15 cellular contexts compared by ENCODE assay signal in genomic region chr10:22544325-22545068, GRCh38.
DNase-seq lines count a peak whose midpoint lies in the region; ATAC-seq and TF ChIP-seq lines count a peak whose summit lies in the region.
"Had no signal": no experiment of that assay in that cellular context is flagged by ENCODE, and none has a peak within 500 bp of the region (broad histone marks: within the 10 kb centered on the region; RNA-seq: fewer than 3 reads in every experiment).

No MANE protein-coding gene starts in this region.

- CTCF ChIA-PET in activated CD8-positive, alpha-beta T cell treated with anti-CD3 and anti-CD28 coated beads, Interleukin-2, amount 10 ng/mL, durations not matched to agents 7 days and 5 days (lab: Charles Lee), result no interaction called here

- no peak overlapping the region for H3K4me3 Mint-ChIP-seq in activated CD8-positive, alpha-beta T cell treated with anti-CD3 and anti-CD28 coated beads, Interleukin-2, amount 10 ng/mL, durations not matched to agents 7 days and 5 days
- peak overlapping the region in 7 of 10 donors; percentile 42 to 71 (median 52) for H3K4me3 Mint-ChIP-seq in naive thymus-derived CD8-positive, alpha-beta T cell
- H3K4me3 Mint-ChIP-seq: stimulated activated memory B cell treated with anti-CD40 and anti-IgM and Interleukin-4, amounts not matched to agents 10 μg/mL and 1 μg/mL and 100 μg/mL, for 72 hours had no signal

- H3K36me3 Mint-ChIP-seq in activated CD8-positive, alpha-beta T cell treated with anti-CD3 and anti-CD28 coated beads, Interleukin-2, amount 10 ng/mL, durations not matched to agents 7 days and 5 days (ENCODE audit: low read depth), result peaks cover 68% of the 10 kb centered on the region
- H3K36me3 Mint-ChIP-seq in naive thymus-derived CD8-positive, alpha-beta T cell, result peaks cover 13 to 88% (median 33%) of the 10 kb centered on the region in 3 donors

- H3K9me3 Mint-ChIP-seq in activated CD8-positive, alpha-beta T cell treated with anti-CD3 and anti-CD28 coated beads, Interleukin-2, amount 10 ng/mL, durations not matched to agents 7 days and 5 days (ENCODE audit: insufficient read depth), result no peaks in the 10 kb centered on the region
- H3K9me3 Mint-ChIP-seq in naive thymus-derived CD8-positive, alpha-beta T cell, result no peaks in the 10 kb centered on the region
- H3K9me3 Mint-ChIP-seq: stimulated activated memory B cell treated with anti-CD40 and anti-IgM and Interleukin-4, amounts not matched to agents 10 μg/mL and 1 μg/mL and 100 μg/mL, for 72 hours had no signal

- DNase-seq in NCI-H2107 treated with DMSO at 0.1 percent for 48 hours (lab: John Stamatoyannopoulos, UW; ENCODE audit: unreplicated experiment) (peak; percentile 39), NCI-H2107 (lab: John Stamatoyannopoulos, UW) (no peak), DMS79 (lab: John Stamatoyannopoulos, UW) (peak; percentile 43), NCI-H446 treated with DMSO at 0.1 percent for 48 hours (lab: John Stamatoyannopoulos, UW) (no peak), KG1 (lab: John Stamatoyannopoulos, UW) (no peak), GM10266 (ENCODE audit: extremely low spot score) (no peak)
- DNase-seq in activated CD8-positive, alpha-beta T cell treated with anti-CD3 and anti-CD28 coated beads, Interleukin-2, amount 10 ng/mL, durations not matched to agents 7 days and 5 days, result peak; percentile 40
- peak in 5 of 10 donors; percentile 11 to 37 (median 25) for DNase-seq in naive thymus-derived CD8-positive, alpha-beta T cell
- DNase-seq: Caco-2; erythroblast; HCEC 1CT; NCI-H1930; sigmoid colon; stimulated activated CD4-positive, alpha-beta T cell treated with anti-CD3 and anti-CD28 coated beads, Interleukin-4, amount 100 ng/mL, for 24 hours had no signal

- POLR2A ChIA-PET in activated CD8-positive, alpha-beta T cell treated with anti-CD3 and anti-CD28 coated beads, Interleukin-2, amount 10 ng/mL, durations not matched to agents 7 days and 5 days (lab: Charles Lee), result interaction anchor here (0.7 kb wide), 1 partner anchor 204 kb away, joined by 3 read pairs; no protein-coding TSS in a partner anchor
- POLR2A ChIA-PET in naive thymus-derived CD8-positive, alpha-beta T cell (lab: Charles Lee), result interaction anchor here (0.9 kb wide), 1 partner anchor 108 kb away, joined by 3 read pairs; no protein-coding TSS in a partner anchor

- peak overlapping the region; percentile 80 for H3K27ac Mint-ChIP-seq in activated CD8-positive, alpha-beta T cell treated with anti-CD3 and anti-CD28 coated beads, Interleukin-2, amount 10 ng/mL, durations not matched to agents 7 days and 5 days
- H3K27ac Mint-ChIP-seq in naive thymus-derived CD8-positive, alpha-beta T cell, result peak overlapping the region; percentile 67 to 92 (median 89)
- H3K27ac Mint-ChIP-seq: stimulated activated memory B cell treated with anti-CD40 and anti-IgM and Interleukin-4, amounts not matched to agents 10 μg/mL and 1 μg/mL and 100 μg/mL, for 72 hours had no signal

- TF ChIP-seq CTCF in GM10266 (IDR thresholded peaks at IDR 0.05; ENCODE audit: control insufficient read depth, insufficient read depth, low read depth, missing control alignments), result no peak

- peaks cover 22% of the 10 kb centered on the region for H3K4me1 Mint-ChIP-seq in activated CD8-positive, alpha-beta T cell treated with anti-CD3 and anti-CD28 coated beads, Interleukin-2, amount 10 ng/mL, durations not matched to agents 7 days and 5 days (ENCODE audit: low read depth)
- peaks cover 16 to 45% (median 21%) of the 10 kb centered on the region in 4 donors for H3K4me1 Mint-ChIP-seq in naive thymus-derived CD8-positive, alpha-beta T cell
- H3K4me1 Mint-ChIP-seq: stimulated activated memory B cell treated with anti-CD40 and anti-IgM and Interleukin-4, amounts not matched to agents 10 μg/mL and 1 μg/mL and 100 μg/mL, for 72 hours had no signal

- peak; percentile 78 for ATAC-seq in activated CD8-positive, alpha-beta T cell treated with anti-CD3 and anti-CD28 coated beads, Interleukin-2, amount 10 ng/mL, durations not matched to agents 7 days and 5 days
- peak; percentile 82 to 95 for ATAC-seq in naive thymus-derived CD8-positive, alpha-beta T cell
- ATAC-seq: stimulated activated memory B cell treated with anti-CD40 and anti-IgM and Interleukin-4, amounts not matched to agents 10 μg/mL and 1 μg/mL and 100 μg/mL, for 72 hours had no signal

- no peaks in the 10 kb centered on the region for H3K27me3 Mint-ChIP-seq in activated CD8-positive, alpha-beta T cell treated with anti-CD3 and anti-CD28 coated beads, Interleukin-2, amount 10 ng/mL, durations not matched to agents 7 days and 5 days (ENCODE audit: low read depth)
- no peaks in the 10 kb centered on the region for H3K27me3 Mint-ChIP-seq in naive thymus-derived CD8-positive, alpha-beta T cell
- H3K27me3 Mint-ChIP-seq: stimulated activated memory B cell treated with anti-CD40 and anti-IgM and Interleukin-4, amounts not matched to agents 10 μg/mL and 1 μg/mL and 100 μg/mL, for 72 hours had no signal

Comparison
In these comparisons a context has a peak if more than half of its experiments do, and no peak if none do; other contexts are left out.
1. DNase-seq: peak in NCI-H2107 treated with DMSO at 0.1 percent for 48 hours (single experiment), DMS79 (single experiment) and activated CD8-positive, alpha-beta T cell treated with anti-CD3 and anti-CD28 coated beads, Interleukin-2, amount 10 ng/mL, durations not matched to agents 7 days and 5 days (single experiment); none in NCI-H2107 (single experiment), NCI-H446 treated with DMSO at 0.1 percent for 48 hours (single experiment), KG1 (single experiment) and GM10266 (single experiment).